ENCODE assay signal across 35 cellular contexts in the genomic region with DNA sequence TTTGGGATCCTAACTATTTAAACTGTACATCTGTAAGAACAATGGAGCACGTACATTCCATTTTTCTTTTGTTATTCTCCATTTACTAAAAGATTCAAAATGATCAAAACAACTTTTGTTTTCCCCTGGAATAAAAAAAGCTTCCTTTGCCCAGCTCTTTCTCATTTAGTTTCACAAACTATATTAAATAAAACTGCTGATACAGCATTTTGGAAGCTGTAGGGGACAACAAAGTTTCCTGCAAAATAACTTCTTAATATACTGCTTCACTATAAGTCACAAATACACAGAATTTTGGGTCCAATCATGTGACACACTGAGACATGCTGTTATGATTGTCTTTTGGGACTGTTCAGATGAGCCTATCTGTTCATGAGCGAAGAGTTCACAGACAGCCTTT.
"Had no signal": no experiment of that assay in that cellular context is flagged by ENCODE, and none has a peak within 500 bp of the region (broad histone marks: within the 10 kb centered on the region; RNA-seq: fewer than 3 reads in every experiment).

No MANE protein-coding gene starts in this region.

- H3K36me3 ChIP-seq: ascending aorta, cardiac muscle cell, colonic mucosa had no signal

- H3K4me3 Mint-ChIP-seq: activated B cell treated with CpG ODN at 0.5 μM for 24 hours; activated CD4-positive, alpha-beta memory T cell treated with anti-CD3 and anti-CD28 coated beads for 36 hours; activated CD4-positive, alpha-beta T cell treated with anti-CD3 and anti-CD28 coated beads, Interleukin-2, amount 10 ng/mL, durations not matched to agents 24 days and 14 days; activated CD8-positive, alpha-beta T cell treated with anti-CD3 and anti-CD28 coated beads for 36 hours; activated naive CD4-positive, alpha-beta T cell treated with anti-CD3 and anti-CD28 coated beads, Interleukin-2, amount 10 ng/mL, durations not matched to agents 7 days and 5 days; activated naive CD4-positive, alpha-beta T cell treated with anti-CD3 and anti-CD28 coated beads, Interleukin-2, amount 50 U/mL, for 24 hours; activated naive CD8-positive, alpha-beta T cell; activated naive CD8-positive, alpha-beta T cell treated with anti-CD3 and anti-CD28 coated beads, Interleukin-2, amount 10 ng/mL, durations not matched to agents 7 days and 5 days; activated naive CD8-positive, alpha-beta T cell treated with anti-CD3 and anti-CD28 coated beads, Interleukin-2, amount 50 U/mL, for 24 hours; activated T-cell treated with anti-CD3 and anti-CD28 coated beads, Interleukin-2, amount 50 U/mL, for 24 hours; brain; central memory CD8-positive, alpha-beta T cell; T-helper 17 cell had no signal

- H3K27ac Mint-ChIP-seq: activated B cell treated with CpG ODN at 0.5 μM for 24 hours; activated CD4-positive, alpha-beta memory T cell treated with anti-CD3 and anti-CD28 coated beads for 36 hours; activated CD8-positive, alpha-beta T cell treated with anti-CD3 and anti-CD28 coated beads for 36 hours; activated naive CD4-positive, alpha-beta T cell treated with anti-CD3 and anti-CD28 coated beads, Interleukin-2, amount 10 ng/mL, durations not matched to agents 7 days and 5 days; activated naive CD4-positive, alpha-beta T cell treated with anti-CD3 and anti-CD28 coated beads, Interleukin-2, amount 50 U/mL, for 24 hours; activated naive CD8-positive, alpha-beta T cell; activated naive CD8-positive, alpha-beta T cell treated with anti-CD3 and anti-CD28 coated beads, Interleukin-2, amount 10 ng/mL, durations not matched to agents 7 days and 5 days; activated naive CD8-positive, alpha-beta T cell treated with anti-CD3 and anti-CD28 coated beads, Interleukin-2, amount 50 U/mL, for 24 hours; activated T-cell treated with anti-CD3 and anti-CD28 coated beads, Interleukin-2, amount 50 U/mL, for 24 hours; brain; T-helper 17 cell had no signal

- H3K4me3 ChIP-seq: ascending aorta, cardiac muscle cell, colonic mucosa had no signal

- H3K9me3 Mint-ChIP-seq: activated B cell treated with CpG ODN at 0.5 μM for 24 hours; activated CD4-positive, alpha-beta memory T cell treated with anti-CD3 and anti-CD28 coated beads for 36 hours; activated CD8-positive, alpha-beta T cell treated with anti-CD3 and anti-CD28 coated beads for 36 hours; activated naive CD4-positive, alpha-beta T cell treated with anti-CD3 and anti-CD28 coated beads, Interleukin-2, amount 50 U/mL, for 24 hours; activated T-cell treated with anti-CD3 and anti-CD28 coated beads, Interleukin-2, amount 50 U/mL, for 24 hours; activated T-helper 2 cell treated with anti-CD3 and anti-CD28 coated beads, Interferon-gamma antibody, Interleukin-2, Interleukin-4, amounts not matched to agents 10 μg/mL and 5 μg/mL and 100 μg/mL, durations not matched to agents 14 hours and 24 hours and 36 hours; central memory CD8-positive, alpha-beta T cell had no signal

- H3K36me3 Mint-ChIP-seq: activated CD4-positive, alpha-beta memory T cell treated with anti-CD3 and anti-CD28 coated beads for 36 hours; activated naive CD4-positive, alpha-beta T cell treated with anti-CD3 and anti-CD28 coated beads, Interleukin-2, amount 10 ng/mL, durations not matched to agents 7 days and 5 days; activated naive CD4-positive, alpha-beta T cell treated with anti-CD3 and anti-CD28 coated beads, Interleukin-2, amount 50 U/mL, for 24 hours; activated naive CD8-positive, alpha-beta T cell; activated naive CD8-positive, alpha-beta T cell treated with anti-CD3 and anti-CD28 coated beads, Interleukin-2, amount 10 ng/mL, durations not matched to agents 7 days and 5 days had no signal

- H3K4me1 Mint-ChIP-seq: activated B cell treated with CpG ODN at 0.5 μM for 24 hours; activated CD4-positive, alpha-beta T cell treated with anti-CD3 and anti-CD28 coated beads, Interleukin-2, amount 10 ng/mL, durations not matched to agents 24 days and 14 days; activated naive CD4-positive, alpha-beta T cell treated with anti-CD3 and anti-CD28 coated beads, Interleukin-2, amount 10 ng/mL, durations not matched to agents 7 days and 5 days; activated naive CD4-positive, alpha-beta T cell treated with anti-CD3 and anti-CD28 coated beads, Interleukin-2, amount 50 U/mL, for 24 hours; activated naive CD8-positive, alpha-beta T cell treated with anti-CD3 and anti-CD28 coated beads, Interleukin-2, amount 10 ng/mL, durations not matched to agents 7 days and 5 days; activated naive CD8-positive, alpha-beta T cell treated with anti-CD3 and anti-CD28 coated beads, Interleukin-2, amount 50 U/mL, for 24 hours; central memory CD8-positive, alpha-beta T cell; T-helper 17 cell had no signal

- H3K27me3 ChIP-seq: ascending aorta, cardiac muscle cell, colonic mucosa had no signal

- ATAC-seq: activated CD8-positive, alpha-beta T cell treated with anti-CD3 and anti-CD28 coated beads for 36 hours; activated naive CD8-positive, alpha-beta T cell treated with anti-CD3 and anti-CD28 coated beads, Interleukin-2, amount 50 U/mL, for 24 hours; T-helper 17 cell had no signal

- H3K27me3 Mint-ChIP-seq: activated CD4-positive, alpha-beta memory T cell treated with anti-CD3 and anti-CD28 coated beads for 36 hours; activated CD4-positive, alpha-beta T cell treated with anti-CD3 and anti-CD28 coated beads, Interleukin-2, amount 10 ng/mL, durations not matched to agents 24 days and 14 days; activated CD8-positive, alpha-beta T cell treated with anti-CD3 and anti-CD28 coated beads for 36 hours; activated naive CD4-positive, alpha-beta T cell treated with anti-CD3 and anti-CD28 coated beads, Interleukin-2, amount 10 ng/mL, durations not matched to agents 7 days and 5 days; activated naive CD4-positive, alpha-beta T cell treated with anti-CD3 and anti-CD28 coated beads, Interleukin-2, amount 50 U/mL, for 24 hours; activated naive CD8-positive, alpha-beta T cell; activated T-cell treated with anti-CD3 and anti-CD28 coated beads, Interleukin-2, amount 50 U/mL, for 24 hours; central memory CD8-positive, alpha-beta T cell had no signal

- FAIRE-seq: bronchial epithelial cell, TTC549 had no signal

- H3K9me3 ChIP-seq: ascending aorta, colonic mucosa had no signal

- DNase-seq: activated B cell treated with CpG ODN at 0.5 μM for 24 hours; activated CD4-positive, alpha-beta memory T cell treated with anti-CD3 and anti-CD28 coated beads for 36 hours; activated CD4-positive, alpha-beta T cell treated with anti-CD3 and anti-CD28 coated beads for 4 hours; activated CD4-positive, alpha-beta T cell treated with anti-CD3 and anti-CD28 coated beads, Interleukin-2, amount 10 ng/mL, durations not matched to agents 24 days and 14 days; activated CD4-positive, alpha-beta T cell treated with anti-CD3 and anti-CD28 coated beads, Interleukin-2, amount 50 U/mL, for 1 hour; activated CD4-positive, alpha-beta T cell treated with anti-CD3 and anti-CD28 coated beads, Interleukin-2, amount 50 U/mL, for 4 hours; activated CD4-positive, CD25-positive, alpha-beta regulatory T cell treated with anti-CD3 and anti-CD28 coated beads, Interleukin-2, amount 50 U/mL, for 72 hours; activated CD8-positive, alpha-beta memory T cell treated with anti-CD3 and anti-CD28 coated beads, Interleukin-2, amount 50 U/mL, for 4 hours; activated CD8-positive, alpha-beta T cell treated with anti-CD3 and anti-CD28 coated beads for 36 hours; activated effector memory CD4-positive, alpha-beta T cell treated with Interleukin-2 at 50 U/mL for 16 hours; activated gamma-delta T cell; activated naive CD4-positive, alpha-beta T cell treated with anti-CD3 and anti-CD28 coated beads, Interleukin-2, amount 10 ng/mL, durations not matched to agents 7 days and 5 days; activated naive CD4-positive, alpha-beta T cell treated with Interleukin-2 at 50 U/mL for 16 hours; activated naive CD8-positive, alpha-beta T cell treated with anti-CD3 and anti-CD28 coated beads, Interleukin-2, amount 10 ng/mL, durations not matched to agents 7 days and 5 days; activated naive CD8-positive, alpha-beta T cell treated with anti-CD3 and anti-CD28 coated beads, Interleukin-2, amount 50 U/mL, for 24 hours; activated T-cell treated with anti-CD3 and anti-CD28 coated beads for 4 hours; activated T-cell treated with anti-CD3 and anti-CD28 coated beads, Interleukin-2, amount 50 U/mL, for 24 hours; activated T-cell treated with anti-CD3 and anti-CD28 coated beads, Interleukin-2, amount 50 U/mL, for 48 hours; amygdala; anterior cingulate cortex; caudate nucleus; cerebellar nuclear complex; colonic mucosa; T-helper 17 cell; T-helper 9 cell had no signal

- H3K4me1 ChIP-seq: ascending aorta, colonic mucosa had no signal

- H3K27ac ChIP-seq: ascending aorta, cardiac muscle cell, colonic mucosa, VCaP had no signal
